8 cellular contexts compared by ENCODE assay signal in genomic region chr17:2628922-2629321, GRCh38. TPM values are rescaled to one million over a fixed set of nuclear protein-coding genes. Genes with fewer than 3 reads are reported as not detected.
DNase-seq lines count a peak whose midpoint lies in the region; ATAC-seq and TF ChIP-seq lines count a peak whose summit lies in the region.
"Not testable (repeated sequence)": the region's sequence is repeated elsewhere in the genome, so short reads cannot be mapped to it uniquely, and the experiment has no call there.

No MANE protein-coding gene starts in this region.

- CTCF ChIA-PET in CD4-positive, alpha-beta memory T cell (lab: Charles Lee; ENCODE audit: partially characterized antibody); activated CD4-positive, alpha-beta memory T cell treated with anti-CD3 and anti-CD28 coated beads for 36 hours (lab: Charles Lee): not testable (repeated sequence)

- not testable (repeated sequence) for H3K4me3 ChIP-seq in CD4-positive, alpha-beta memory T cell (ENCODE audit: low read length in 2 of 2); GM23338; SJCRH30

- not testable (repeated sequence) for H2AFZ ChIP-seq in GM23338

- peak overlapping the region in 6 of 7 donors; percentile 32 to 90 (median 76) for H3K27ac Mint-ChIP-seq in CD4-positive, alpha-beta memory T cell
- H3K27ac Mint-ChIP-seq in GM23338, result 0 out of 2 replicates have a peak overlapping the region, but pooled peaks have one; percentile 1
- peak overlapping the region; percentile 23 for H3K27ac Mint-ChIP-seq in activated CD4-positive, alpha-beta memory T cell treated with anti-CD3 and anti-CD28 coated beads for 36 hours
- H3K27ac Mint-ChIP-seq in activated naive CD4-positive, alpha-beta T cell treated with anti-CD3 and anti-CD28 coated beads, Interleukin-2, amount 50 U/mL, for 24 hours, result peak overlapping the region; percentile 67
- H3K27ac Mint-ChIP-seq in dendritic cell treated with granulocyte-macrophage colony-stimulating factor and Interleukin-4, amounts not matched to agents 40 ng/mL and 50 ng/mL, for 4 days, result peak overlapping the region; percentile 46
- peak overlapping the region; percentile 5 to 33 for H3K27ac Mint-ChIP-seq in natural killer cell
- H3K27ac Mint-ChIP-seq in stimulated activated naive CD8-positive, alpha-beta T cell treated with anti-CD3 and anti-CD28 coated beads, Interleukin-15, Interleukin-2, amounts not matched to agents 100 ng/mL and 50 ng/mL, for 24 hours, result peak overlapping the region; percentile 43

- not testable (repeated sequence) for H3K27me3 ChIP-seq in CD4-positive, alpha-beta memory T cell (ENCODE audit: insufficient read depth, low read length); GM23338 (ENCODE audit: insufficient read depth); SJCRH30

- POLR2A ChIA-PET in CD4-positive, alpha-beta memory T cell (lab: Charles Lee; ENCODE audit: partially characterized antibody); activated CD4-positive, alpha-beta memory T cell treated with anti-CD3 and anti-CD28 coated beads for 36 hours (lab: Charles Lee): not testable (repeated sequence)

- not testable (repeated sequence) for DNase-seq in CD4-positive, alpha-beta memory T cell; GM23338 (ENCODE audit: low spot score); SJCRH30; activated CD4-positive, alpha-beta memory T cell treated with anti-CD3 and anti-CD28 coated beads for 36 hours; natural killer cell

- not testable (repeated sequence) for H3K9me3 ChIP-seq in CD4-positive, alpha-beta memory T cell (ENCODE audit: control insufficient read depth in 1 of 2, low read length in 2 of 2); SJCRH30 (replicated peaks)

- H3K27me3 Mint-ChIP-seq in CD4-positive, alpha-beta memory T cell; GM23338 (ENCODE audit: insufficient read depth, low read depth, poor library complexity); activated CD4-positive, alpha-beta memory T cell treated with anti-CD3 and anti-CD28 coated beads for 36 hours; activated naive CD4-positive, alpha-beta T cell treated with anti-CD3 and anti-CD28 coated beads, Interleukin-2, amount 50 U/mL, for 24 hours; dendritic cell treated with granulocyte-macrophage colony-stimulating factor and Interleukin-4, amounts not matched to agents 40 ng/mL and 50 ng/mL, for 4 days; natural killer cell (ENCODE audit: low read depth in 2 of 2); stimulated activated naive CD8-positive, alpha-beta T cell treated with anti-CD3 and anti-CD28 coated beads, Interleukin-15, Interleukin-2, amounts not matched to agents 100 ng/mL and 50 ng/mL, for 24 hours: not testable (repeated sequence)

- H3K4me1 ChIP-seq in CD4-positive, alpha-beta memory T cell (ENCODE audit: insufficient read depth, low read length), result peaks cover 88% of the 10 kb centered on the region
- H3K4me1 ChIP-seq in GM23338 (ENCODE audit: insufficient read depth), result peaks cover 50% of the 10 kb centered on the region
- H3K4me1 ChIP-seq in SJCRH30, result not testable (repeated sequence)

- not testable (repeated sequence) for H3K9me3 Mint-ChIP-seq in CD4-positive, alpha-beta memory T cell; GM23338; activated naive CD4-positive, alpha-beta T cell treated with anti-CD3 and anti-CD28 coated beads, Interleukin-2, amount 50 U/mL, for 24 hours; natural killer cell; stimulated activated naive CD8-positive, alpha-beta T cell treated with anti-CD3 and anti-CD28 coated beads, Interleukin-15, Interleukin-2, amounts not matched to agents 100 ng/mL and 50 ng/mL, for 24 hours
- H3K9me3 Mint-ChIP-seq in activated CD4-positive, alpha-beta memory T cell treated with anti-CD3 and anti-CD28 coated beads for 36 hours, result peaks cover 27% of the 10 kb centered on the region
- H3K9me3 Mint-ChIP-seq in dendritic cell treated with granulocyte-macrophage colony-stimulating factor and Interleukin-4, amounts not matched to agents 40 ng/mL and 50 ng/mL, for 4 days, result peaks cover 29% of the 10 kb centered on the region

- peaks cover 8 to 10% of the 10 kb centered on the region in 2 donors for H3K36me3 Mint-ChIP-seq in CD4-positive, alpha-beta memory T cell
- H3K36me3 Mint-ChIP-seq in GM23338 (ENCODE audit: low read depth), result peaks cover 17% of the 10 kb centered on the region
- peaks cover 22% of the 10 kb centered on the region for H3K36me3 Mint-ChIP-seq in activated CD4-positive, alpha-beta memory T cell treated with anti-CD3 and anti-CD28 coated beads for 36 hours
- H3K36me3 Mint-ChIP-seq in activated naive CD4-positive, alpha-beta T cell treated with anti-CD3 and anti-CD28 coated beads, Interleukin-2, amount 50 U/mL, for 24 hours, result peaks cover 11% of the 10 kb centered on the region
- peaks cover 19% of the 10 kb centered on the region for H3K36me3 Mint-ChIP-seq in dendritic cell treated with granulocyte-macrophage colony-stimulating factor and Interleukin-4, amounts not matched to agents 40 ng/mL and 50 ng/mL, for 4 days (ENCODE audit: low read depth)
- not testable (repeated sequence) for H3K36me3 Mint-ChIP-seq in natural killer cell
- peaks cover 43% of the 10 kb centered on the region for H3K36me3 Mint-ChIP-seq in stimulated activated naive CD8-positive, alpha-beta T cell treated with anti-CD3 and anti-CD28 coated beads, Interleukin-15, Interleukin-2, amounts not matched to agents 100 ng/mL and 50 ng/mL, for 24 hours (ENCODE audit: low read depth)

- peaks cover 100% of the 10 kb centered on the region for H3K79me2 ChIP-seq in GM23338 (replicated peaks; ENCODE audit: insufficient read depth)

- H3K27ac ChIP-seq in CD4-positive, alpha-beta memory T cell (ENCODE audit: low read depth, low read length), result not testable (repeated sequence)
- H3K27ac ChIP-seq in GM23338 (ENCODE audit: low read depth), result peak overlapping the region; percentile 51
- peak overlapping the region; percentile 35; the same call in 1 of the 2 replicates for H3K27ac ChIP-seq in SJCRH30

- peaks cover 70 to 92% (median 77%) of the 10 kb centered on the region in 4 donors for H3K4me1 Mint-ChIP-seq in CD4-positive, alpha-beta memory T cell
- H3K4me1 Mint-ChIP-seq in GM23338 (peaks cover 65% of the 10 kb centered on the region), natural killer cell (peaks cover 87 to 90% of the 10 kb centered on the region in 2 donors)
- H3K4me1 Mint-ChIP-seq in activated CD4-positive, alpha-beta memory T cell treated with anti-CD3 and anti-CD28 coated beads for 36 hours (ENCODE audit: low read depth), result peaks cover 81% of the 10 kb centered on the region
- H3K4me1 Mint-ChIP-seq in activated naive CD4-positive, alpha-beta T cell treated with anti-CD3 and anti-CD28 coated beads, Interleukin-2, amount 50 U/mL, for 24 hours, result peaks cover 93% of the 10 kb centered on the region
- peaks cover 77% of the 10 kb centered on the region for H3K4me1 Mint-ChIP-seq in dendritic cell treated with granulocyte-macrophage colony-stimulating factor and Interleukin-4, amounts not matched to agents 40 ng/mL and 50 ng/mL, for 4 days (ENCODE audit: low read depth)
- peaks cover 88% of the 10 kb centered on the region for H3K4me1 Mint-ChIP-seq in stimulated activated naive CD8-positive, alpha-beta T cell treated with anti-CD3 and anti-CD28 coated beads, Interleukin-15, Interleukin-2, amounts not matched to agents 100 ng/mL and 50 ng/mL, for 24 hours (ENCODE audit: low read depth)

- not testable (repeated sequence) for H3K4me2 ChIP-seq in GM23338

- not testable (repeated sequence) for H3F3A ChIP-seq in GM23338 (replicated peaks; ENCODE audit: low read depth)

- H3K36me3 ChIP-seq in CD4-positive, alpha-beta memory T cell (ENCODE audit: insufficient read depth, low read length); GM23338 (ENCODE audit: insufficient read depth); SJCRH30: not testable (repeated sequence)

- TF ChIP-seq CTCF in GM23338 (conservative IDR thresholded peaks at IDR 0.05; ENCODE audit: low read depth in 2 of 2); natural killer cell (IDR thresholded peaks at IDR 0.05): not testable (repeated sequence)

- intact Hi-C loops in CD4-positive, alpha-beta memory T cell (cut with micrococcal nuclease); activated CD4-positive, alpha-beta memory T cell treated with anti-CD3 and anti-CD28 coated beads for 36 hours (cut with micrococcal nuclease); dendritic cell treated with granulocyte-macrophage colony-stimulating factor and Interleukin-4, amounts not matched to agents 40 ng/mL and 50 ng/mL, for 4 days (cut with micrococcal nuclease); natural killer cell (cut with micrococcal nuclease): not testable (repeated sequence)

- ATAC-seq in GM23338, natural killer cell: not testable (repeated sequence)

- H4K20me1 ChIP-seq in GM23338 (replicated peaks; ENCODE audit: insufficient read depth), result peaks cover 88% of the 10 kb centered on the region

- H3K4me3 Mint-ChIP-seq in CD4-positive, alpha-beta memory T cell, result peak overlapping the region in 7 of 8 donors; percentile 14 to 82 (median 64)
- H3K4me3 Mint-ChIP-seq in GM23338; activated CD4-positive, alpha-beta memory T cell treated with anti-CD3 and anti-CD28 coated beads for 36 hours; stimulated activated naive CD8-positive, alpha-beta T cell treated with anti-CD3 and anti-CD28 coated beads, Interleukin-15, Interleukin-2, amounts not matched to agents 100 ng/mL and 50 ng/mL, for 24 hours: not testable (repeated sequence)
- H3K4me3 Mint-ChIP-seq in activated naive CD4-positive, alpha-beta T cell treated with anti-CD3 and anti-CD28 coated beads, Interleukin-2, amount 50 U/mL, for 24 hours, result peak overlapping the region; percentile 17
- peak overlapping the region; percentile 55 for H3K4me3 Mint-ChIP-seq in dendritic cell treated with granulocyte-macrophage colony-stimulating factor and Interleukin-4, amounts not matched to agents 40 ng/mL and 50 ng/mL, for 4 days
- peak overlapping the region; percentile 1 for H3K4me3 Mint-ChIP-seq in natural killer cell

- H3K9me2 ChIP-seq in GM23338 (ENCODE audit: insufficient read depth), result not testable (repeated sequence)

RNA-seq across cellular contexts. Expression of gene PAFAH1B1, which starts 35.5 kb away (rescaled TPM):
- 100 to 1,000 TPM; 152 to 153 TPM for total RNA-seq in CD4-positive, alpha-beta memory T cell
- 10 to 100 TPM; 18.1 to 23.3 TPM for polyA plus RNA-seq in CD4-positive, alpha-beta memory T cell
- total RNA-seq in GM23338 (2014; rRNA removed; shearing (Covaris generic)), result 68.5 and 69.9 TPM in 2 replicates
- polyA plus RNA-seq in GM23338 (2016; fragmentation: Nextera tagmentation; extraction: Ambion mirVana), result 71.7 and 84.4 TPM in 2 replicates
- 49.6 and 60.6 TPM in 2 replicates for total RNA-seq in SJCRH30 (2014; rRNA removed; shearing (Covaris generic))
- 100 to 1,000 TPM; 170 to 173 TPM for total RNA-seq in activated CD4-positive, alpha-beta memory T cell treated with anti-CD3 and anti-CD28 coated beads for 36 hours
- 100 to 1,000 TPM; 138 to 176 (median 165) TPM for total RNA-seq in natural killer cell

Comparison
In these comparisons a context has a peak if more than half of its experiments do, and no peak if none do; other contexts are left out.
1. H3K27ac Mint-ChIP-seq: peak in every context shown above with its lines; median percentile 76 in CD4-positive, alpha-beta memory T cell; 67 in activated naive CD4-positive, alpha-beta T cell treated with anti-CD3 and anti-CD28 coated beads, Interleukin-2, amount 50 U/mL, for 24 hours; 46 in dendritic cell treated with granulocyte-macrophage colony-stimulating factor and Interleukin-4, amounts not matched to agents 40 ng/mL and 50 ng/mL, for 4 days; 43 in stimulated activated naive CD8-positive, alpha-beta T cell treated with anti-CD3 and anti-CD28 coated beads, Interleukin-15, Interleukin-2, amounts not matched to agents 100 ng/mL and 50 ng/mL, for 24 hours; 23 in activated CD4-positive, alpha-beta memory T cell treated with anti-CD3 and anti-CD28 coated beads for 36 hours; 19 in natural killer cell; 1 in GM23338.